8 cellular contexts compared by ENCODE assay signal in the genomic region with DNA sequence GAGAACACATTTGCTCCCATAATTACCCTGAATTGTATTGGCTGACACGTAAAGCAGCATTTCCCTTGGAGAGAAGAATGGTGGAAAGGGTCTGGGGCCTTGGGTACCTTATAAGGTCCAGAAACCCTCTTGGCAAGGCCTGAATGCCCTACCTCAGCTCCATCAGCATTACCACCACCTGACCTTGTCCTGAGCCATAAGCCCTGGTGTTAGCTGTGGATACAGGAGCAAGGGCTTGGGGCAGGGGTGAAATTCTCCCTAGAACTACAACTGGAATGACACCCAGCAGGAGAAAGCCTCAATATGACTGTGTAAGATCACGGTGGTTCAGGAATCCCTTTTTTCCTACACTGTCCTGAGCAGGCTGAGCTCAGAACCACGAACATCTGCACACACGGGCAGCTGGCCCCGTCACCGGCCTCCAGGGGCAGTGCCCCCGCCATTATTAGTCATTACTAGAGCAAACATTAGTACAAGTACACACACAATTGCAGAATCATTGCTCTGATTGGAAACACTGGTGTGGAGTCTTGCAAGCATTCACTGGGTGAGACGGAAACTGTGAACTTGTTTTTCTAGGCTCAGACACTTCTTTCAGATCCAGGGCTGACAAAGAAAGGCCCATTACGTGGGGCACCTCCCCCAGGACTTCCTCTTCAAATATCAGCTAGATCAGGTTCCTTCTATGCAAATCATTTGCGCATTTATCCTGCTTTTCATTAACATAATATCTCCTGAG. TPM values are rescaled to one million over a fixed set of nuclear protein-coding genes. Genes with fewer than 3 reads are reported as not detected.
A peak's percentile ranks its signal among the peaks of the same experiment; 100 is the strongest.
DNase-seq lines count a peak whose midpoint lies in the region; ATAC-seq and TF ChIP-seq lines count a peak whose summit lies in the region.

No MANE protein-coding gene starts in this region.

- peak overlapping the region; percentile 73 for H3K4me3 ChIP-seq in CD4-positive, CD25-positive, alpha-beta regulatory T cell (ENCODE audit: low read depth, low read length)
- no peak overlapping the region for H3K4me3 ChIP-seq in esophagus muscularis mucosa

- H3K4me1 ChIP-seq in CD4-positive, CD25-positive, alpha-beta regulatory T cell (ENCODE audit: control insufficient read depth, insufficient read depth, low read length, poor library complexity, severe bottlenecking): peaks cover 20% of the 10 kb centered on the region
- no peaks in the 10 kb centered on the region for H3K4me1 ChIP-seq in esophagus muscularis mucosa

- peak overlapping the region; percentile 85 to 96 (median 93) for H3K27ac Mint-ChIP-seq in CD4-positive, CD25-positive, alpha-beta regulatory T cell
- peak overlapping the region; percentile 34 for H3K27ac Mint-ChIP-seq in T-helper 2 cell treated with Interferon-gamma antibody and Interleukin-4, amounts not matched to agents 5 μg/mL and 100 μg/mL, for 36 hours
- peak overlapping the region; percentile 84 for H3K27ac Mint-ChIP-seq in memory B cell

- WGBS in esophagus muscularis mucosa: 52% methylated on average over 9 of the region's 10 CpGs

- no peaks in the 10 kb centered on the region for H3K36me3 ChIP-seq in CD4-positive, CD25-positive, alpha-beta regulatory T cell (ENCODE audit: control insufficient read depth, insufficient read depth, low read length)
- no peaks in the 10 kb centered on the region for H3K36me3 ChIP-seq in esophagus muscularis mucosa

- H3K36me3 Mint-ChIP-seq in CD4-positive, CD25-positive, alpha-beta regulatory T cell: no peaks in the 10 kb centered on the region
- no peaks in the 10 kb centered on the region for H3K36me3 Mint-ChIP-seq in T-helper 2 cell treated with Interferon-gamma antibody and Interleukin-4, amounts not matched to agents 5 μg/mL and 100 μg/mL, for 36 hours (ENCODE audit: low read depth)
- H3K36me3 Mint-ChIP-seq in memory B cell: no peaks in the 10 kb centered on the region

- intact Hi-C loops in esophagus muscularis mucosa (cut with DNase I): no loop called here

- no peaks in the 10 kb centered on the region for H3K27me3 Mint-ChIP-seq in CD4-positive, CD25-positive, alpha-beta regulatory T cell
- no peaks in the 10 kb centered on the region for H3K27me3 Mint-ChIP-seq in T-helper 2 cell treated with Interferon-gamma antibody and Interleukin-4, amounts not matched to agents 5 μg/mL and 100 μg/mL, for 36 hours (ENCODE audit: low read depth)
- no peaks in the 10 kb centered on the region for H3K27me3 Mint-ChIP-seq in memory B cell

- H3K9me3 ChIP-seq in CD4-positive, CD25-positive, alpha-beta regulatory T cell (ENCODE audit: control insufficient read depth in 2 of 2, low read length in 2 of 2): no peaks in the 10 kb centered on the region
- peaks cover 0 to 5% (median 5%) of the 10 kb centered on the region in 4 donors for H3K9me3 ChIP-seq in esophagus muscularis mucosa

- no peak for TF ChIP-seq POLR2A in esophagus muscularis mucosa (IDR thresholded peaks at IDR 0.05; ENCODE audit: low read depth)

- peak; percentile 65 to 81 for ATAC-seq in CD4-positive, CD25-positive, alpha-beta regulatory T cell (ENCODE audit: low read depth in 2 of 2)
- peak; percentile 62 for ATAC-seq in GM18861 (IDR thresholded peaks at IDR 0.05; ENCODE audit: unreplicated experiment)
- ATAC-seq in HG03439 (IDR thresholded peaks at IDR 0.05; ENCODE audit: unreplicated experiment): peak; percentile 68
- peak; percentile 93 for ATAC-seq in memory B cell (ENCODE audit: low read depth)

- no peak for TF ChIP-seq EP300 in esophagus muscularis mucosa (IDR thresholded peaks at IDR 0.05)

- TF ChIP-seq CTCF in esophagus muscularis mucosa (IDR thresholded peaks at IDR 0.05): no peak

- DNase-seq in CD4-positive, CD25-positive, alpha-beta regulatory T cell: peak in 2 of 3 donors; percentile 56 to 71
- no peak for DNase-seq in T-helper 2 cell treated with Interferon-gamma antibody and Interleukin-4, amounts not matched to agents 5 μg/mL and 100 μg/mL, for 36 hours (ENCODE audit: low spot score)
- DNase-seq in memory B cell (ENCODE audit: low spot score in 2 of 2) (peak; percentile 15 to 18), NCI-H2029 (lab: John Stamatoyannopoulos, UW) (no peak), esophagus muscularis mucosa (ENCODE audit: extremely low spot score) (no peak)
- DNase-seq in activated CD8-positive, alpha-beta memory T cell treated with anti-CD3 and anti-CD28 coated beads for 24 hours: no peak

- H3K4me1 Mint-ChIP-seq in CD4-positive, CD25-positive, alpha-beta regulatory T cell: peaks cover 10 to 30% (median 17%) of the 10 kb centered on the region in 4 donors
- peaks cover 15% of the 10 kb centered on the region for H3K4me1 Mint-ChIP-seq in T-helper 2 cell treated with Interferon-gamma antibody and Interleukin-4, amounts not matched to agents 5 μg/mL and 100 μg/mL, for 36 hours (ENCODE audit: low read depth)
- H3K4me1 Mint-ChIP-seq in memory B cell: peaks cover 25% of the 10 kb centered on the region

- peak overlapping the region; percentile 36 for H3K27ac ChIP-seq in CD4-positive, CD25-positive, alpha-beta regulatory T cell (ENCODE audit: insufficient read depth, low read length, poor library complexity, severe bottlenecking)
- no peak overlapping the region for H3K27ac ChIP-seq in esophagus muscularis mucosa (replicated peaks in 1 of 4)

- peaks cover 0 to 5% (median 1%) of the 10 kb centered on the region in 7 donors for H3K9me3 Mint-ChIP-seq in CD4-positive, CD25-positive, alpha-beta regulatory T cell
- peaks cover 1% of the 10 kb centered on the region for H3K9me3 Mint-ChIP-seq in T-helper 2 cell treated with Interferon-gamma antibody and Interleukin-4, amounts not matched to agents 5 μg/mL and 100 μg/mL, for 36 hours
- H3K9me3 Mint-ChIP-seq in memory B cell: no peaks in the 10 kb centered on the region

- H3K27me3 ChIP-seq in CD4-positive, CD25-positive, alpha-beta regulatory T cell (ENCODE audit: control insufficient read depth, insufficient read depth, low read length): no peaks in the 10 kb centered on the region
- H3K27me3 ChIP-seq in esophagus muscularis mucosa: peaks cover 0 to 13% (median 0%) of the 10 kb centered on the region in 4 donors

- peak overlapping the region; percentile 40 to 78 (median 70) for H3K4me3 Mint-ChIP-seq in CD4-positive, CD25-positive, alpha-beta regulatory T cell
- peak overlapping the region; percentile 8 for H3K4me3 Mint-ChIP-seq in T-helper 2 cell treated with Interferon-gamma antibody and Interleukin-4, amounts not matched to agents 5 μg/mL and 100 μg/mL, for 36 hours
- peak overlapping the region; percentile 75 for H3K4me3 Mint-ChIP-seq in memory B cell

RNA-seq across cellular contexts. Expression of a gene that starts 26.7 kb away (rescaled TPM):
- 48.9 TPM for total RNA-seq in CD4-positive, CD25-positive, alpha-beta regulatory T cell
- polyA plus RNA-seq in CD4-positive, CD25-positive, alpha-beta regulatory T cell: 100 to 1,000 TPM in 2 of 4 donors, 10 to 100 TPM in 2; 93.3 to 114 (median 103) TPM
- total RNA-seq in esophagus muscularis mucosa: 10 to 100 TPM; 45.1 to 86.6 (median 67.5) TPM

RNA-seq across cellular contexts. Expression of a gene that starts 52.7 kb away (rescaled TPM):
- 165 TPM for total RNA-seq in CD4-positive, CD25-positive, alpha-beta regulatory T cell
- 100 to 1,000 TPM; 462 to 528 (median 512) TPM for polyA plus RNA-seq in CD4-positive, CD25-positive, alpha-beta regulatory T cell
- total RNA-seq in esophagus muscularis mucosa: 100 to 1,000 TPM; 129 to 197 (median 140) TPM

Comparison
In these comparisons a context has a peak if more than half of its experiments do, and no peak if none do; other contexts are left out.
1. DNase-seq: peak in CD4-positive, CD25-positive, alpha-beta regulatory T cell (2 of 3) and memory B cell (2 of 2); none in T-helper 2 cell treated with Interferon-gamma antibody and Interleukin-4, amounts not matched to agents 5 μg/mL and 100 μg/mL, for 36 hours (single experiment), NCI-H2029 (single experiment), activated CD8-positive, alpha-beta memory T cell treated with anti-CD3 and anti-CD28 coated beads for 24 hours (single experiment) and esophagus muscularis mucosa (single experiment).
2. H3K27ac Mint-ChIP-seq: peak in every context shown above with its lines; median percentile 93 in CD4-positive, CD25-positive, alpha-beta regulatory T cell; 84 in memory B cell; 34 in T-helper 2 cell treated with Interferon-gamma antibody and Interleukin-4, amounts not matched to agents 5 μg/mL and 100 μg/mL, for 36 hours.
3. H3K4me3 Mint-ChIP-seq: peak in every context shown above with its lines; median percentile 75 in memory B cell; 70 in CD4-positive, CD25-positive, alpha-beta regulatory T cell; 8 in T-helper 2 cell treated with Interferon-gamma antibody and Interleukin-4, amounts not matched to agents 5 μg/mL and 100 μg/mL, for 36 hours.
4. Peak in every context shown above with its lines, with median percentiles within 50 percentile points of each other: ATAC-seq.